ENCODE assay signal across 22 cellular contexts in genomic region chr1:31445951-31446350, GRCh38. TPM values are rescaled to one million over a fixed set of nuclear protein-coding genes. Genes with fewer than 3 reads are reported as not detected.
DNase-seq lines count a peak whose midpoint lies in the region; ATAC-seq, FAIRE-seq and TF ChIP-seq lines count a peak whose summit lies in the region.
"Had no signal": no experiment of that assay in that cellular context is flagged by ENCODE, and none has a peak within 500 bp of the region (broad histone marks: within the 10 kb centered on the region; RNA-seq: fewer than 3 reads in every experiment).

No MANE protein-coding gene starts in this region.

- peaks cover 3 to 24% of the 10 kb centered on the region in 2 donors for H3K4me1 ChIP-seq in small intestine (ENCODE audit: control insufficient read depth in 2 of 2, insufficient read depth in 1 of 2, low read depth in 1 of 2, low read length in 1 of 2)
- no peaks in the 10 kb centered on the region for H3K4me1 ChIP-seq in thyroid gland

- H3K27ac ChIP-seq in HL-60 (replicated peaks) (no peak overlapping the region), small intestine (ENCODE audit: low read depth in 1 of 2, low read length in 1 of 2) (peak overlapping the region; percentile 63 to 75), thyroid gland (no peak overlapping the region)

- ATAC-seq in T-cell (replicated peaks in 1 of 4) (no peak), HG03521 (IDR thresholded peaks at IDR 0.05; ENCODE audit: unreplicated experiment) (no peak)
- ATAC-seq: CD8-positive, alpha-beta T cell; GM23338 had no signal

- H3K9me3 Mint-ChIP-seq in T-cell, result peaks cover 0 to 3% (median 0%) of the 10 kb centered on the region in 3 donors
- H3K9me3 Mint-ChIP-seq: CD8-positive, alpha-beta T cell; T-helper 2 cell treated with Interferon-gamma antibody and Interleukin-4, amounts not matched to agents 5 μg/mL and 100 μg/mL, for 36 hours had no signal

- no peaks in the 10 kb centered on the region for H3K36me3 Mint-ChIP-seq in T-cell
- H3K36me3 Mint-ChIP-seq: CD8-positive, alpha-beta T cell had no signal

- H3K27me3 ChIP-seq in HL-60 (ENCODE audit: insufficient read depth, poor library complexity, severe bottlenecking) (no peaks in the 10 kb centered on the region), small intestine (ENCODE audit: control insufficient read depth in 2 of 2, insufficient read depth in 2 of 2, low read length in 2 of 2) (no peaks in the 10 kb centered on the region), thyroid gland (no peaks in the 10 kb centered on the region)
- H3K27me3 ChIP-seq: Peyer's patch had no signal

- 63 to 99% (median 78%) methylated on average over 3 of the region's 3 CpGs for WGBS in small intestine, 3 donors
- WGBS in thyroid gland, 2 donors, result 83 to 86% methylated on average over 3 of the region's 3 CpGs

- CTCF ChIA-PET in T-cell (lab: Charles Lee), result no interaction called here

- DNase-seq in HL-60 (ENCODE audit: low read depth in 1 of 2, low spot score in 1 of 2) (peak; percentile 43 to 77), NOMO-1 treated with DMSO at 0.1 percent for 48 hours (lab: John Stamatoyannopoulos, UW; ENCODE audit: unreplicated experiment) (peak; percentile 62), SKM-1 treated with dmso at 0.1 percent for 144 hours (lab: John Stamatoyannopoulos, UW; ENCODE audit: unreplicated experiment) (peak; percentile 55), small intestine (no peak), cerebellum (ENCODE audit: low spot score) (no peak), T-cell (no peak), thyroid gland (no peak)
- DNase-seq: CD8-positive, alpha-beta T cell; DND-41; GDM1; NCI-H1417 treated with DMSO at 0.1 percent for 48 hours; NCI-H2029; NCI-H2171 treated with DMSO at 0.1 percent for 48 hours; NCI-H748 treated with DMSO at 0.1 percent for 48 hours; SHP77; SW 1271 had no signal

- H3K4me3 Mint-ChIP-seq in T-cell, result no peak overlapping the region
- H3K4me3 Mint-ChIP-seq: CD8-positive, alpha-beta T cell; GM23338; T-helper 2 cell treated with Interferon-gamma antibody and Interleukin-4, amounts not matched to agents 5 μg/mL and 100 μg/mL, for 36 hours had no signal

- intact Hi-C loops in thyroid gland (cut with DNase I), result no loop called here

- no peaks in the 10 kb centered on the region for H3K9me3 ChIP-seq in small intestine (ENCODE audit: control insufficient read depth, low read depth)
- no peaks in the 10 kb centered on the region for H3K9me3 ChIP-seq in thyroid gland

- no peaks in the 10 kb centered on the region for H3K4me1 Mint-ChIP-seq in T-cell
- H3K4me1 Mint-ChIP-seq: GM23338 had no signal

- H3K27ac Mint-ChIP-seq in T-cell, result no peak overlapping the region
- H3K27ac Mint-ChIP-seq: CD8-positive, alpha-beta T cell; GM23338; T-helper 2 cell treated with Interferon-gamma antibody and Interleukin-4, amounts not matched to agents 5 μg/mL and 100 μg/mL, for 36 hours had no signal

- H3K4me3 ChIP-seq in HL-60 (replicated peaks; ENCODE audit: insufficient read depth, low read length) (no peak overlapping the region), small intestine (ENCODE audit: low read depth in 1 of 2, low read length in 2 of 2) (no peak overlapping the region), thyroid gland (replicated peaks in 1 of 3) (no peak overlapping the region)
- H3K4me3 ChIP-seq: GM23338, Peyer's patch had no signal

- TF ChIP-seq CTCF in HL-60 (IDR thresholded peaks at IDR 0.05; ENCODE audit: insufficient read depth, low read length) (no peak), thyroid gland (IDR thresholded peaks at IDR 0.05) (no peak)

- POLR2A ChIA-PET in T-cell (lab: Charles Lee), result no interaction called here

- H3K36me3 ChIP-seq in small intestine (ENCODE audit: control insufficient read depth in 2 of 2, insufficient read depth in 2 of 2, low read length in 2 of 2) (no peaks in the 10 kb centered on the region), thyroid gland (no peaks in the 10 kb centered on the region)
- H3K36me3 ChIP-seq: Peyer's patch had no signal

- FAIRE-seq in small intestine (lab: Jason Lieb, UNC), result no peak
- FAIRE-seq: GM12891, GM18507 had no signal

- peaks cover 9 to 11% of the 10 kb centered on the region in 2 donors for H3K27me3 Mint-ChIP-seq in T-cell

- no peak for TF ChIP-seq POLR2A in thyroid gland (IDR thresholded peaks at IDR 0.05)

RNA-seq across cellular contexts. Expression of gene SERINC2, which starts 32.9 kb away (rescaled TPM):
- polyA plus RNA-seq in small intestine, result 100 to 1,000 TPM in 2 of 3 donors, 10 to 100 TPM in 1; 57.3 to 179 (median 147) TPM
- 2.8 TPM for total RNA-seq in cerebellum
- total RNA-seq in T-cell, result under 1 TPM in 3 of 5 donors, not detected in 2; 0.26 to 0.82 (median 0.36) TPM
- total RNA-seq in thyroid gland, result 10 to 100 TPM; 28.9 to 57.7 (median 37.7) TPM
- total RNA-seq: CD8-positive, alpha-beta T cell had no signal

Comparison
In these comparisons a context has a peak if more than half of its experiments do, and no peak if none do; other contexts are left out.
1. DNase-seq: peak in HL-60 (2 of 2), NOMO-1 treated with DMSO at 0.1 percent for 48 hours (single experiment) and SKM-1 treated with dmso at 0.1 percent for 144 hours (single experiment); none in small intestine (single experiment), cerebellum (single experiment), T-cell (0 of 34) and thyroid gland (0 of 2).
2. H3K27ac ChIP-seq: peak in small intestine (2 of 2); none in HL-60 (single experiment) and thyroid gland (0 of 3).